In genomic region chr15:94225616-94226015, GRCh38 we compare ENCODE assay signal across 10 cellular contexts.
"Had no signal": no experiment of that assay in that cellular context is flagged by ENCODE, and none has a peak within 500 bp of the region (broad histone marks: within the 10 kb centered on the region; RNA-seq: fewer than 3 reads in every experiment).

No MANE protein-coding gene starts in this region.

- H3K36me3 ChIP-seq: colonic mucosa, neutrophil, pancreas, sigmoid colon, WERI-Rb-1 had no signal

- H3K27me3 ChIP-seq: body of pancreas, colonic mucosa, neutrophil, pancreas had no signal

- DNase-seq: activated CD4-positive, alpha-beta T cell treated with anti-CD3 and anti-CD28 coated beads for 1 hour; activated gamma-delta T cell treated with Interleukin-2 at 50 U/mL for 16 hours; amniotic stem cell; body of pancreas; colonic mucosa; pancreas; sigmoid colon; stimulated activated naive B cell treated with anti-CD40 and anti-IgM and Interleukin-4, amounts not matched to agents 10 μg/mL and 1 μg/mL and 100 μg/mL, for 72 hours; WERI-Rb-1 had no signal

- H3K9me3 ChIP-seq: body of pancreas, colonic mucosa, neutrophil, pancreas, sigmoid colon had no signal

- H3K4me3 ChIP-seq: body of pancreas, colonic mucosa, pancreas, sigmoid colon had no signal

- H3K27ac ChIP-seq: body of pancreas, colonic mucosa, neutrophil, pancreas, sigmoid colon, WERI-Rb-1 had no signal

- H3K4me1 ChIP-seq: colonic mucosa had no signal

- FAIRE-seq: pancreas had no signal
